ENCODE assay signal across 22 cellular contexts in the genomic region with DNA sequence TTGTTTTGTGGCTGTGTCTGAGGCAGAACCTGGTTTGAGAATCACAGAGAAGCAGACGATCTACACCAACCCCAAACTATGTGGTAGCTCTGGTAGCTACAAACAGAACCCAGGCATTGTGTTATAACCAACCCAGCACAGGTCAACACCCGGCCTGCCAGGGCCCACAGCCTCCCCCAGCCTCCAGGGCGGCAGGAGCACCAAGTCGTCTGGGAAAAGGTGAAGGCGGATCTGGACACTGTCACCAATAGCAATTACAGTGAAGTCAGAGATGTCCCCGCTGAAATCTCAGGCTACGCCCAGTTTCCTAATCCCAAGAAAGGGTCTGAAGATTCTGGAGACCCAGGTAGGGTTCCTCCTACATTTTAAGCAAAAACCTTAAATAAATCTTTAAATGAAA. TPM values are rescaled to one million over a fixed set of nuclear protein-coding genes. Genes with fewer than 3 reads are reported as not detected.
"Had no signal": no experiment of that assay in that cellular context is flagged by ENCODE, and none has a peak within 500 bp of the region (broad histone marks: within the 10 kb centered on the region; RNA-seq: fewer than 3 reads in every experiment).

No MANE protein-coding gene starts in this region.

- H3K9me3 ChIP-seq: body of pancreas, tibial nerve had no signal

- DNase-seq: activated B cell treated with CpG ODN at 0.5 μM for 24 hours; activated CD4-positive, alpha-beta T cell treated with anti-CD3 and anti-CD28 coated beads for 36 hours; activated CD4-positive, alpha-beta T cell treated with anti-CD3 and anti-CD28 coated beads, Interleukin-2, amount 50 U/mL, for 48 hours; activated effector memory CD4-positive, alpha-beta T cell treated with anti-CD3 and anti-CD28 coated beads, Interleukin-2, amount 50 U/mL, for 16 hours; activated T-cell treated with anti-CD3 and anti-CD28 coated beads for 4 hours; anterior cingulate cortex; body of pancreas; effector CD4-positive, alpha-beta T cell; foreskin keratinocyte; glutamatergic neuron; hippocampal formation; small intestine; stimulated activated CD4-positive, alpha-beta T cell treated with anti-CD3 and anti-CD28 coated beads, Interleukin-2, amount 100 ng/mL, for 24 hours; stimulated activated naive CD8-positive, alpha-beta T cell treated with anti-CD3 and anti-CD28 coated beads, Interleukin-15, amount 100 ng/mL, for 72 hours; T-helper 9 cell had no signal

- H3K27me3 ChIP-seq: body of pancreas, foreskin keratinocyte, tibial nerve had no signal

- FAIRE-seq: endometrium, islet of Langerhans, small intestine, urothelium cell line had no signal

- H3K27ac ChIP-seq: body of pancreas, foreskin keratinocyte, tibial nerve had no signal

- ATAC-seq: activated CD4-positive, alpha-beta T cell treated with anti-CD3 and anti-CD28 coated beads for 36 hours; body of pancreas; foreskin keratinocyte; sciatic nerve; stimulated activated effector memory CD8-positive, alpha-beta T cell treated with anti-CD3 and anti-CD28 coated beads, Interleukin-12 subunit alpha, Interleukin-12 subunit beta, amount 100 ng/mL, for 72 hours; stimulated activated naive CD8-positive, alpha-beta T cell treated with anti-CD3 and anti-CD28 coated beads, Interleukin-15, amount 100 ng/mL, for 72 hours had no signal

- H3K4me3 ChIP-seq: body of pancreas, tibial nerve had no signal

- H3K36me3 ChIP-seq: tibial nerve had no signal

RNA-seq across cellular contexts. Expression of gene HJURP, which starts 3.6 kb away (rescaled TPM):
- total RNA-seq: cardiac septum had no signal
